Comparison of ENCODE assay signal across 9 cellular contexts in the genomic region with DNA sequence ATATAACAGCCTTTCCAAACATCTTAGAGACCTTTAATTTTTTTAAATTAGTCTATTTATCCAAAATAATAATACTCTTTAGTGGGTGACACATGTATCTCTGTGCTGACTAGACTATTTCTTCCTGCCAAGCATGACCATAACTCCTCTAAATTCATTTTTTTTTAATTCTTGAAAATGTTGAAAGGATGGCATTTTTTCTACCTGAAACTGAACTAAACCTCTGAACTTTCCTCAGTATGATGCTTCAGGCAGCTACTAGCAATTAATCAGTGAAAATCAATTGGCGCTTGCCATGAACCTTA.
"Had no signal": no experiment of that assay in that cellular context is flagged by ENCODE, and none has a peak within 500 bp of the region (broad histone marks: within the 10 kb centered on the region; RNA-seq: fewer than 3 reads in every experiment).

No MANE protein-coding gene starts in this region.

- H3K9ac ChIP-seq: SK-N-SH had no signal

- H3K36me3 ChIP-seq: pancreas, transverse colon had no signal

- DNase-seq: activated naive CD4-positive, alpha-beta T cell treated with anti-CD3 and anti-CD28 coated beads, Interleukin-2, amount 10 ng/mL, durations not matched to agents 7 days and 5 days; cerebellar nuclear complex; endodermal cell; erythroblast; left colon; pancreas; SK-N-SH; transverse colon had no signal

- H3K4me2 ChIP-seq: SK-N-SH had no signal

- H3K27me3 ChIP-seq: pancreas, transverse colon had no signal

- FAIRE-seq: pancreas had no signal

- H3K27ac ChIP-seq: pancreas had no signal

- ATAC-seq: left colon; pancreas; stimulated activated effector memory CD8-positive, alpha-beta T cell treated with anti-CD3 and anti-CD28 coated beads, Interleukin-12 subunit alpha, Interleukin-12 subunit beta, amount 100 ng/mL, for 72 hours had no signal

- H3K4me3 ChIP-seq: pancreas, transverse colon had no signal

- H3K9me3 ChIP-seq: pancreas, SK-N-SH, transverse colon had no signal
